In genomic region chr6:97815413-97815812, GRCh38 we compare ENCODE assay signal across 2 cellular contexts.
A peak's percentile ranks its signal among the peaks of the same experiment; 100 is the strongest.
TF ChIP-seq lines count a peak whose summit lies in the region.

No MANE protein-coding gene starts in this region.

TF ChIP-seq in neural cell, 6 proteins besides CTCF, POLR2A, EP300 and RAD21 (continued from another document):
- TF ChIP-seq REST (IDR thresholded peaks at IDR 0.05; ENCODE audit: borderline replicate concordance) (peak; percentile 61), SMC3 (conservative IDR thresholded peaks at IDR 0.05; ENCODE audit: poor library complexity) (peak; percentile 35)

TF ChIP-seq in SK-N-SH treated with all-trans-retinoic acid at 6 μM for 48 hours, 23 proteins besides CTCF, POLR2A, EP300 and RAD21 (continued from another document):
- no peak for TF ChIP-seq TSHZ2 (CRISPR knock-in tag; IDR thresholded peaks at IDR 0.05)
- TF ChIP-seq PATZ1 (CRISPR knock-in tag; IDR thresholded peaks at IDR 0.05; ENCODE audit: borderline replicate concordance): no peak
- no peak for TF ChIP-seq ZFP30 (CRISPR knock-in tag; IDR thresholded peaks at IDR 0.05)
- TF ChIP-seq RARB (CRISPR knock-in tag; IDR thresholded peaks at IDR 0.05): no peak
- no peak for TF ChIP-seq ISL1 (CRISPR knock-in tag; IDR thresholded peaks at IDR 0.05)
- TF ChIP-seq ARNTL (CRISPR knock-in tag; IDR thresholded peaks at IDR 0.05; ENCODE audit: borderline replicate concordance, low read depth): no peak
- no peak for TF ChIP-seq OSR1 (CRISPR knock-in tag; IDR thresholded peaks at IDR 0.05)
